Comparison of ENCODE assay signal across 17 cellular contexts in the genomic region with DNA sequence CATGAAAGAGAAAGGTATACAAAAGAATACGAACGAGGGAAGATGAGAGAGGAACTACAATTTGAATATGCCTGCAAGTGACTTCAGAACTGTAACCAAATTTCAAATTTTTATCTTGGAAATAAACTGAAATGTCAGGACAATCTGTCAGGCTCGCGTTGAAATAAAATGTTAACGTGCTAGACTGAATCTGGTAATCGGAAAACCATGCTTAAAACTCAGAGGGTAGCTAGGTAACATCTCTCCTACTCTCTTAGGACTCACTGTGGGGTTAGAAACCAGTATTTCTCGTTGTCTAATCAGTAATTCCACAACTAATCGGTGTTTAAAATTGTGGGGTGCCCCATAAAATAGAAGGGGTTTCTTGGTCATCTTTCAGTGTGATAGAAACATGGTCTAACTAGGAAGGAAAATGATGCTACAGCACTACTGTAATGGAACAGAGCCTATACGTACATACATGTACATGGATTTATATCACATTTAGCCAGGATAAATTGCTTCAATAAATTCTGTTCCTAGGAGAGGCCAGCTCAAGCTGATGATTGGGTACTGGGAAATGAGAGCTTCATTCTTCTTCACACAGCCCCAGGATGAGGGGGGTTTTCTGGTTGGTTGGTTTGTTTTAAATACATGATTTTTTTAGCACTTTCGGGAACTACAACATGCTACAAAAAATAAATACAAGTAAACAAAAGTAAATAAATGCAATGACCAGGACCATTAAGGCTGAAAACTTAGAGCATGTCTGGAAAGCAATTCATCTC. TPM values are rescaled to one million over a fixed set of nuclear protein-coding genes. Genes with fewer than 3 reads are reported as not detected.
DNase-seq lines count a peak whose midpoint lies in the region; ATAC-seq, FAIRE-seq and TF ChIP-seq lines count a peak whose summit lies in the region.
"Had no signal": no experiment of that assay in that cellular context is flagged by ENCODE, and none has a peak within 500 bp of the region (broad histone marks: within the 10 kb centered on the region; RNA-seq: fewer than 3 reads in every experiment).

No MANE protein-coding gene starts in this region.

- H3K9me3 ChIP-seq in WERI-Rb-1 (ENCODE audit: severe bottlenecking), result no peaks in the 10 kb centered on the region
- no peaks in the 10 kb centered on the region for H3K9me3 ChIP-seq in iPS-18a (ENCODE audit: control insufficient read depth, low read depth, low read length)
- no peaks in the 10 kb centered on the region for H3K9me3 ChIP-seq in lower lobe of right lung
- H3K9me3 ChIP-seq: body of pancreas had no signal

- TF ChIP-seq CTCF in WERI-Rb-1 (IDR thresholded peaks at IDR 0.05; ENCODE audit: low read depth, low read length) (no peak), lower lobe of right lung (IDR thresholded peaks at IDR 0.05) (no peak)

- intact Hi-C loops in lower lobe of right lung (cut with DNase I), result no loop called here

- no peak overlapping the region for H3K9ac ChIP-seq in iPS-18a (ENCODE audit: low read length)

- H3K4me3 ChIP-seq in WERI-Rb-1 (ENCODE audit: low read depth, low read length) (peak overlapping the region; percentile 61), iPS-18a (ENCODE audit: low read length) (no peak overlapping the region), lower lobe of right lung (no peak overlapping the region)
- H3K4me3 ChIP-seq: body of pancreas, lung had no signal

- no peak for TF ChIP-seq POLR2A in GM12892 (IDR thresholded peaks at IDR 0.05; ENCODE audit: low read depth, low read length)

- peak; percentile 88 for FAIRE-seq in GM12892 (lab: Jason Lieb, UNC)

- ATAC-seq in HG02973 (IDR thresholded peaks at IDR 0.05; ENCODE audit: unreplicated experiment), result no peak
- no peak for ATAC-seq in lower lobe of right lung
- ATAC-seq in GM19452 (IDR thresholded peaks at IDR 0.05; ENCODE audit: unreplicated experiment), result no peak
- no peak for ATAC-seq in HG03196 (IDR thresholded peaks at IDR 0.05; ENCODE audit: unreplicated experiment)
- ATAC-seq: body of pancreas, HCT116 had no signal

- H3K4me1 ChIP-seq in iPS-18a (ENCODE audit: control insufficient read depth, low read depth, low read length) (peaks cover 11% of the 10 kb centered on the region), lower lobe of right lung (peaks cover 40% of the 10 kb centered on the region)

- no peaks in the 10 kb centered on the region for H3K36me3 ChIP-seq in WERI-Rb-1
- no peaks in the 10 kb centered on the region for H3K36me3 ChIP-seq in iPS-18a (ENCODE audit: control insufficient read depth, low read depth, low read length)
- H3K36me3 ChIP-seq in lower lobe of right lung, result no peaks in the 10 kb centered on the region

- H3K27ac ChIP-seq in WERI-Rb-1, result peak overlapping the region; percentile 86
- H3K27ac ChIP-seq in iPS-18a (ENCODE audit: low read length), result peak overlapping the region; percentile 18
- no peak overlapping the region for H3K27ac ChIP-seq in lower lobe of right lung
- H3K27ac ChIP-seq: body of pancreas had no signal

- H3K27me3 ChIP-seq in WERI-Rb-1 (ENCODE audit: insufficient read depth, low read depth, severe bottlenecking) (no peaks in the 10 kb centered on the region), iPS-18a (ENCODE audit: control insufficient read depth, insufficient read depth, low read length) (no peaks in the 10 kb centered on the region), lower lobe of right lung (ENCODE audit: low read depth) (no peaks in the 10 kb centered on the region)
- H3K27me3 ChIP-seq: body of pancreas had no signal

- no peak for DNase-seq in GM12892 (ENCODE audit: insufficient read length)
- no peak for DNase-seq in WERI-Rb-1
- peak; percentile 83 for DNase-seq in superior temporal gyrus (ENCODE audit: extremely low spot score)
- DNase-seq in lower lobe of right lung, result no peak
- DNase-seq: activated naive CD4-positive, alpha-beta T cell; body of pancreas; DMS53; Kasumi-1; NCI-H1436 treated with DMSO at 0.1 percent for 48 hours; OCI-M1; stimulated activated naive CD4-positive, alpha-beta T cell had no signal

RNA-seq across cellular contexts. Expression of a gene that starts 23.8 kb away (rescaled TPM):
- 14.5 TPM for polyA plus RNA-seq in GM12892 (2012; ENCODE audit: missing spikeins)
- total RNA-seq in lower lobe of right lung, result 61.2 TPM
